In genomic region chr2:123165616-123166015, GRCh38 we compare ENCODE assay signal across 16 cellular contexts.
DNase-seq lines count a peak whose midpoint lies in the region; ATAC-seq and TF ChIP-seq lines count a peak whose summit lies in the region.
"Had no signal": no experiment of that assay in that cellular context is flagged by ENCODE, and none has a peak within 500 bp of the region (broad histone marks: within the 10 kb centered on the region; RNA-seq: fewer than 3 reads in every experiment).

No MANE protein-coding gene starts in this region.

- no peak for TF ChIP-seq EP300 in gastroesophageal sphincter (IDR thresholded peaks at IDR 0.05)

- peaks cover 0 to 9% (median 0%) of the 10 kb centered on the region in 3 donors for H3K9me3 ChIP-seq in gastroesophageal sphincter
- H3K9me3 ChIP-seq: BLaER1 had no signal

- WGBS in gastroesophageal sphincter (ENCODE audit: low coverage in 1 of 2), 2 donors: 87 to 94% methylated on average over 6 to 7 of the region's 7 CpGs

- no peaks in the 10 kb centered on the region for H3K36me3 ChIP-seq in brain microvascular endothelial cell (replicated peaks)
- H3K36me3 ChIP-seq in gastroesophageal sphincter: no peaks in the 10 kb centered on the region
- H3K36me3 ChIP-seq: BLaER1 had no signal

- DNase-seq in Daoy (ENCODE audit: low read depth): peak; percentile 15
- peak; percentile 6 for DNase-seq in M059J (ENCODE audit: low read depth)
- peak; percentile 37 for DNase-seq in brain microvascular endothelial cell
- DNase-seq in left kidney (ENCODE audit: low read depth, low spot score): peak; percentile 4
- DNase-seq in stimulated activated CD4-positive, alpha-beta T cell treated with anti-CD3 and anti-CD28 coated beads, Interleukin-2, amount 100 ng/mL, for 48 hours: no peak
- DNase-seq: CD4-positive, alpha-beta memory T cell; DMS153; DMS79; H9; IMR-90 had no signal

- H3K27me3 ChIP-seq in brain microvascular endothelial cell (replicated peaks) (no peaks in the 10 kb centered on the region), gastroesophageal sphincter (no peaks in the 10 kb centered on the region)
- H3K27me3 ChIP-seq: BLaER1 had no signal

- no peak for TF ChIP-seq POLR2A in gastroesophageal sphincter (IDR thresholded peaks at IDR 0.05)

- no peak overlapping the region for H3K4me3 ChIP-seq in brain microvascular endothelial cell (ENCODE audit: low read depth, low read length)
- H3K4me3 ChIP-seq in gastroesophageal sphincter: no peak overlapping the region
- H3K4me3 ChIP-seq: BLaER1, GM12878, K562 had no signal

- H3K27ac ChIP-seq in brain microvascular endothelial cell (peak overlapping the region; percentile 17), gastroesophageal sphincter (no peak overlapping the region)
- H3K27ac ChIP-seq: 22Rv1, BLaER1 had no signal

- in situ Hi-C loops in brain microvascular endothelial cell (cut with HindIII; ENCODE audit: low pct_ligation_motif_present, low sequenced_read_pairs): no loop called here

- ATAC-seq in gastroesophageal sphincter: no peak
- no peak for ATAC-seq in HG02571 (IDR thresholded peaks at IDR 0.05; ENCODE audit: unreplicated experiment)
- ATAC-seq: GM12878, K562 had no signal

- TF ChIP-seq CTCF in brain microvascular endothelial cell (IDR thresholded peaks at IDR 0.05; ENCODE audit: low read depth, low read length, missing control alignments): no peak
- no peak for TF ChIP-seq CTCF in gastroesophageal sphincter (IDR thresholded peaks at IDR 0.05)

- H3K4me1 ChIP-seq in gastroesophageal sphincter: no peaks in the 10 kb centered on the region
- H3K4me1 ChIP-seq: BLaER1 had no signal

Comparison
In these comparisons a context has a peak if more than half of its experiments do, and no peak if none do; other contexts are left out.
1. DNase-seq: peak in Daoy (single experiment), M059J (single experiment), brain microvascular endothelial cell (single experiment) and left kidney (single experiment); none in stimulated activated CD4-positive, alpha-beta T cell treated with anti-CD3 and anti-CD28 coated beads, Interleukin-2, amount 100 ng/mL, for 48 hours (0 of 2).